ENCODE assay signal across 29 cellular contexts in the genomic region with DNA sequence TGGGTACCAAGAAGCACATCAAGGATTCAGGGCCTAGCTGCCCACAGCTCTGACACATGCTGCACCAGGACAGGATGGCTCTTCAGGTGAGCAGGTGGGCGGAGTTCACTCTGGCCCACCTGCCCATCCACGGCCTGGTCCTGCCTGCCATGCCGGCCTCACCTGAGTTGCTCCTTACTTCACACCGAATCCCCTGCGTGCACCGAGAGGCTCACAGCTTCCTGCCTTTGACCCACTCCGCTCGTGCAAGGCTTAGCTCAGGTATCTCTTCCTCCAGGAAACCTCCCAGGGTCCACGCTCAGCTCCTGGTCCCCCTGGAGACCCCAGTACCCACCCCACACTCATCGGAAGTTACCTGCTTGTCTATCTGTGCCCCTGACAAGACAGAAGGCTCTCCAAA.
"Had no signal": no experiment of that assay in that cellular context is flagged by ENCODE, and none has a peak within 500 bp of the region (broad histone marks: within the 10 kb centered on the region; RNA-seq: fewer than 3 reads in every experiment).

No MANE protein-coding gene starts in this region.

- H3K36me3 Mint-ChIP-seq: activated naive CD4-positive, alpha-beta T cell treated with anti-CD3 and anti-CD28 coated beads, Interleukin-2, amount 50 U/mL, for 24 hours had no signal

- H3K27ac Mint-ChIP-seq: activated CD8-positive, alpha-beta T cell treated with anti-CD3 and anti-CD28 coated beads for 36 hours; activated naive CD4-positive, alpha-beta T cell treated with anti-CD3 and anti-CD28 coated beads, Interleukin-2, amount 50 U/mL, for 24 hours; activated T-helper 1 cell treated with anti-CD3 and anti-CD28 coated beads, Interleukin-12 subunit alpha, Interleukin-12 subunit beta, Interleukin-2, Interleukin-4 antibody, amounts not matched to agents 30 ng/mL and 10 ng/mL and 1 ng/mL, durations not matched to agents 14 hours and 24 hours and 36 hours had no signal

- H3K36me3 ChIP-seq: ascending aorta, SJCRH30, WERI-Rb-1 had no signal

- H3K4me1 ChIP-seq: ascending aorta, SJCRH30 had no signal

- H3K27me3 ChIP-seq: ascending aorta, body of pancreas had no signal

- DNase-seq: activated CD4-positive, alpha-beta T cell treated with anti-CD3 and anti-CD28 coated beads for 4 hours; activated CD8-positive, alpha-beta memory T cell treated with anti-CD3 and anti-CD28 coated beads, Interleukin-2, amount 50 U/mL, for 4 hours; activated CD8-positive, alpha-beta T cell treated with anti-CD3 and anti-CD28 coated beads for 36 hours; activated effector memory CD4-positive, alpha-beta T cell treated with Interleukin-2 at 50 U/mL for 16 hours; activated naive CD4-positive, alpha-beta T cell; activated T-cell treated with anti-CD3 and anti-CD28 coated beads, Interleukin-2, amount 50 U/mL, for 1 hour; amniotic stem cell; body of pancreas; central memory CD4-positive, alpha-beta T cell; Kasumi-1; NCI-H1105 treated with DMSO at 0.1 percent for 48 hours; NCI-H1436 treated with DMSO at 0.1 percent for 48 hours; NCI-H187; NCI-H2081; NCI-H510A treated with DMSO at 0.1 percent for 48 hours; NCI-H69; NK-92 treated with Interleukin-12 subunit alpha and Interleukin-12 subunit beta, amount 100 ng/mL, for 24 hours; OCI-M1; RPMI8226; SJCRH30; SK-N-SH; T-helper 1 cell; WERI-Rb-1 had no signal

- H3K9me3 ChIP-seq: ascending aorta, body of pancreas, SJCRH30, SK-N-SH had no signal

- H3K4me3 Mint-ChIP-seq: activated CD8-positive, alpha-beta T cell treated with anti-CD3 and anti-CD28 coated beads for 36 hours; activated naive CD4-positive, alpha-beta T cell treated with anti-CD3 and anti-CD28 coated beads, Interleukin-2, amount 50 U/mL, for 24 hours; activated T-helper 1 cell treated with anti-CD3 and anti-CD28 coated beads, Interleukin-12 subunit alpha, Interleukin-12 subunit beta, Interleukin-2, Interleukin-4 antibody, amounts not matched to agents 30 ng/mL and 10 ng/mL and 1 ng/mL, durations not matched to agents 14 hours and 24 hours and 36 hours had no signal

- H3K4me3 ChIP-seq: ascending aorta, body of pancreas, SJCRH30 had no signal

- H3K9me3 Mint-ChIP-seq: activated CD8-positive, alpha-beta T cell treated with anti-CD3 and anti-CD28 coated beads for 36 hours; activated naive CD4-positive, alpha-beta T cell treated with anti-CD3 and anti-CD28 coated beads, Interleukin-2, amount 50 U/mL, for 24 hours; activated T-helper 1 cell treated with anti-CD3 and anti-CD28 coated beads, Interleukin-12 subunit alpha, Interleukin-12 subunit beta, Interleukin-2, Interleukin-4 antibody, amounts not matched to agents 30 ng/mL and 10 ng/mL and 1 ng/mL, durations not matched to agents 14 hours and 24 hours and 36 hours had no signal

- H3K4me2 ChIP-seq: SK-N-SH had no signal

- H3K27me3 Mint-ChIP-seq: activated naive CD4-positive, alpha-beta T cell treated with anti-CD3 and anti-CD28 coated beads, Interleukin-2, amount 50 U/mL, for 24 hours had no signal

- ATAC-seq: activated CD4-positive, CD25-positive, alpha-beta regulatory T cell treated with anti-CD3 and anti-CD28 coated beads, Interleukin-2, amount 50 U/mL, for 24 hours; activated CD8-positive, alpha-beta T cell treated with anti-CD3 and anti-CD28 coated beads for 36 hours; body of pancreas; Panc1; Right ventricle myocardium inferior had no signal

- H3K27ac ChIP-seq: ascending aorta, body of pancreas, SJCRH30, WERI-Rb-1 had no signal

- H3K9ac ChIP-seq: SK-N-SH had no signal
